Comparison of ENCODE assay signal across 8 cellular contexts in the genomic region with DNA sequence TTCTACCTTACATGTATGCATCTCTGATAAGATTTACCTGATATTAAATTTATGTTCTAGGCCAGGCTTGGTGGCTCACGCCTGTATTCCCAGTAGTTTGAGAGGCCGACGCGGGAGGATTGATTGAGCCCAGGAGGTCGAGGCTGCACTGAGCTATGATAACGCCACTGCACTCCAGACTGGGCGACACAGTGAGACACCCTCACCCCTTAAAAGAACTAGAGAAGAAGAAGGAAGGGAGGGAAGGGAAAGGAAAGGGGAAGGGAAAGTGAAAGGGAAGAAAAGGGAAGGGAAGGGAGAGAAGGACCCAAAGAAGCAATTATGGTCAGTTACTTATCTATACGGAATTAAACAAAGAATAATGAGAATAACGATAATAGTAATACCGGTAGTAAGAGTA. TPM values are rescaled to one million over a fixed set of nuclear protein-coding genes. Genes with fewer than 3 reads are reported as not detected.
DNase-seq lines count a peak whose midpoint lies in the region; ATAC-seq and TF ChIP-seq lines count a peak whose summit lies in the region.

No MANE protein-coding gene starts in this region.

- H3K9me3 ChIP-seq in HUES64 (ENCODE audit: insufficient read depth, low read depth, low read length), result peaks cover 5% of the 10 kb centered on the region; the same call in 1 of the 2 replicates

- peaks cover 26% of the 10 kb centered on the region for H3K36me3 Mint-ChIP-seq in brain
- no peaks in the 10 kb centered on the region for H3K36me3 Mint-ChIP-seq in naive B cell

- H3K27me3 ChIP-seq in ACC112 (ENCODE audit: insufficient read depth, low read length) (no peaks in the 10 kb centered on the region), HUES64 (ENCODE audit: insufficient read depth, low read length) (no peaks in the 10 kb centered on the region)

- ATAC-seq in naive B cell (ENCODE audit: low read depth in 2 of 2), result no peak
- no peak for ATAC-seq in esophagus mucosa
- no peak for ATAC-seq in HG02798 (IDR thresholded peaks at IDR 0.05; ENCODE audit: poor library complexity, unreplicated experiment)

- peaks cover 11% of the 10 kb centered on the region for H3K36me3 ChIP-seq in ACC112 (ENCODE audit: insufficient read depth, low read length)
- peaks cover 20% of the 10 kb centered on the region for H3K36me3 ChIP-seq in HUES64 (ENCODE audit: insufficient read depth, low read length)

- TF ChIP-seq CTCF in brain (conservative IDR thresholded peaks at IDR 0.05), result no peak

- H3K4me1 ChIP-seq in ACC112 (ENCODE audit: control insufficient read depth, insufficient read depth, low read length, unreplicated experiment) (peaks cover 7% of the 10 kb centered on the region), HUES64 (ENCODE audit: insufficient read depth, low read length) (no peaks in the 10 kb centered on the region)

- H3K79me2 ChIP-seq in ACC112 (ENCODE audit: control insufficient read depth, insufficient read depth, low read length, unreplicated experiment), result peaks cover 14% of the 10 kb centered on the region

- peaks cover 37% of the 10 kb centered on the region for H3K4me1 Mint-ChIP-seq in brain
- H3K4me1 Mint-ChIP-seq in naive B cell, result peaks cover 5 to 37% (median 32%) of the 10 kb centered on the region in 3 donors

- H3K27ac Mint-ChIP-seq in brain, result peak overlapping the region; percentile 70 to 100 (median 98)
- H3K27ac Mint-ChIP-seq in naive B cell, result peak overlapping the region in 4 of 6 donors; percentile 90 to 99 (median 96)

- H3K27ac ChIP-seq in ACC112 (ENCODE audit: low read depth, low read length) (peak overlapping the region; percentile 94; the same call in 1 of the 2 replicates), HUES64 (ENCODE audit: low read depth, low read length) (no peak overlapping the region)

- H3K4me3 Mint-ChIP-seq in brain, result peak overlapping the region; percentile 82 to 97 (median 93)
- H3K4me3 Mint-ChIP-seq in naive B cell, result peak overlapping the region in 7 of 8 donors; percentile 31 to 100 (median 97)

- no peak overlapping the region for H3K9ac ChIP-seq in HUES64 (ENCODE audit: low read depth, low read length)

- H3K9me3 Mint-ChIP-seq in brain (peaks cover 0 to 12% (median 8%) of the 10 kb centered on the region in 5 experiments), naive B cell (peaks cover 0 to 2% (median 0%) of the 10 kb centered on the region in 7 donors)

- H2AFZ ChIP-seq in ACC112 (ENCODE audit: low read length, unreplicated experiment), result peak overlapping the region; percentile 50

- H3K4me3 ChIP-seq in ACC112 (ENCODE audit: low read depth, low read length) (peak overlapping the region; percentile 98), HUES64 (ENCODE audit: low read length) (peak overlapping the region; percentile 99)

- DNase-seq in naive B cell, result no peak
- DNase-seq in NCI-H2196 treated with DMSO at 0.1 percent for 48 hours (lab: John Stamatoyannopoulos, UW; ENCODE audit: unreplicated experiment), result no peak
- no peak for DNase-seq in HPDE6-E6E7 (ENCODE audit: extremely low spot score)

- 92% methylated on average over 10 of the region's 10 CpGs for WGBS in HUES64

- H3K27me3 Mint-ChIP-seq in brain (peaks cover 10% of the 10 kb centered on the region), naive B cell (no peaks in the 10 kb centered on the region)

RNA-seq across cellular contexts. Expression of a gene that starts 1.2 kb away (rescaled TPM):
- 12.9 TPM for polyA plus RNA-seq in HUES64 (2013, experiment 1 of 2)
- polyA plus RNA-seq in HUES64 (2013, experiment 2 of 2), result 13.6 TPM
- 26.3 TPM for polyA plus RNA-seq in brain (ENCODE audit: insufficient read depth, low read depth, low replicate concordance)
- 10 to 100 TPM; 18.5 to 32.9 (median 22.2) TPM for polyA plus RNA-seq in naive B cell (ENCODE audit: low read depth in 6 of 6)
- total RNA-seq in esophagus mucosa, result 6.6 TPM
